11 cellular contexts compared by ENCODE assay signal in the genomic region with DNA sequence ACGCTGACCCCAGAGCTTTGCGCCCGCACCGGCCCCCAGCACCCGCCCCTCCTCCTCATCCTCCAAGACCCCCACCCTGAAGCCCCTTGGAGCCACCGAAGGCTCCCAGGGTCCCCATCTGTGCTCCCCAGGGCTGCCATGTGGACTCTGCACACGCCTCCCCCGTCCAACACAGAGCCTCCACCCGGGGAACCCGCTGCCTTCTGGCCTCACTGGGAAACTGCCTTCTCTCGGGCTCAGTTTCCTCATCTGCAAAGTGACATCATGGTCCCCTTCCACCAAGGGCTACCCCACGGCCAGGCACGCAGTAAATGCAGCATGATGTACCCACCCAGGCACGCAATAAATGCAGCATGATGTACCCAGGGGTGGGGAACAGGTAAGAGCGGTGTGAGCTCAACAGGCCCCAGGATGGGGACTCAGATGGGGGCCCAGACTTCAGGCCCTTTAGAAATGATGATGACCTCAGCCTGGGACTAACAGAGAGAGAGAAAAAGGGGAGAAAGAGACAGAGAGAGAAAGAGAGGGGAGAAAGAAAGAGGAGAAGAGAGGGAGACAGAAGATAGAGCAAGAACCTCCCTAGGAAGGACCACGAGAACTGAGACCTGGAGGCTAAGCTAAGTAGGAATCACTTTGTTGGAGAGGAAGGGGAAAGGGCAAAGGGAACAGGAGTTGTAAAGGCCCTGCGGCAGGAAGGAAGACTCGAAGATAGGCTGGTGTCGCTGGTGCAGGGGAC. TPM values are rescaled to one million over a fixed set of nuclear protein-coding genes. Genes with fewer than 3 reads are reported as not detected.
DNase-seq lines count a peak whose midpoint lies in the region; ATAC-seq and TF ChIP-seq lines count a peak whose summit lies in the region.
"Had no signal": no experiment of that assay in that cellular context is flagged by ENCODE, and none has a peak within 500 bp of the region (broad histone marks: within the 10 kb centered on the region; RNA-seq: fewer than 3 reads in every experiment).

No MANE protein-coding gene starts in this region.

- no peaks in the 10 kb centered on the region for H3K36me3 Mint-ChIP-seq in nephron (ENCODE audit: low read depth)
- H3K36me3 Mint-ChIP-seq: IgD-negative memory B cell had no signal

- peak overlapping the region; percentile 4 to 80 for H3K9ac ChIP-seq in duodenal mucosa (ENCODE audit: low read depth in 1 of 2, low read length in 2 of 2)
- H3K9ac ChIP-seq: BLaER1 treated with 17β-estradiol and CSF1 and Interleukin-3, amounts not matched to agents 10 nM and 100 nM had no signal

- H3K4me3 ChIP-seq in right atrium auricular region (no peak overlapping the region), duodenal mucosa (ENCODE audit: low read depth in 1 of 2, low read length in 2 of 2) (peak overlapping the region in 1 of 2 donors; percentile 26), uterus (no peak overlapping the region), MG63 (no peak overlapping the region)
- H3K4me3 ChIP-seq: BLaER1 treated with 17β-estradiol and CSF1 and Interleukin-3, amounts not matched to agents 10 nM and 100 nM had no signal

- intact Hi-C loops in left cardiac atrium (cut with DNase I) (no loop called here), uterus (cut with DNase I; ENCODE audit: low total_unique reads) (no loop called here)

- no peaks in the 10 kb centered on the region for H3K9me3 ChIP-seq in right atrium auricular region
- H3K9me3 ChIP-seq in duodenal mucosa (ENCODE audit: control insufficient read depth in 1 of 2, low read length in 2 of 2): no peaks in the 10 kb centered on the region
- no peaks in the 10 kb centered on the region for H3K9me3 ChIP-seq in uterus
- no peaks in the 10 kb centered on the region for H3K9me3 ChIP-seq in MG63
- H3K9me3 ChIP-seq: BLaER1 treated with 17β-estradiol and CSF1 and Interleukin-3, amounts not matched to agents 10 nM and 100 nM had no signal

- H3K27me3 ChIP-seq in right atrium auricular region (no peaks in the 10 kb centered on the region), duodenal mucosa (ENCODE audit: control insufficient read depth in 1 of 2, insufficient read depth in 2 of 2, low read length in 2 of 2) (no peaks in the 10 kb centered on the region), uterus (no peaks in the 10 kb centered on the region), MG63 (no peaks in the 10 kb centered on the region)

- H3K4me1 ChIP-seq in right atrium auricular region (peaks cover 0 to 72% of the 10 kb centered on the region in 2 donors), duodenal mucosa (ENCODE audit: control insufficient read depth in 1 of 2, insufficient read depth in 2 of 2, low read length in 2 of 2) (peaks cover 60 to 73% of the 10 kb centered on the region in 2 donors), uterus (peaks cover 7 to 16% of the 10 kb centered on the region in 2 donors)

- peaks cover 7% of the 10 kb centered on the region for H3K27me3 Mint-ChIP-seq in nephron (ENCODE audit: low read depth)
- H3K27me3 Mint-ChIP-seq: IgD-negative memory B cell had no signal

- H3K36me3 ChIP-seq in right atrium auricular region: no peaks in the 10 kb centered on the region
- no peaks in the 10 kb centered on the region for H3K36me3 ChIP-seq in duodenal mucosa (ENCODE audit: control insufficient read depth in 1 of 2, insufficient read depth in 2 of 2, low read length in 2 of 2)
- H3K36me3 ChIP-seq in uterus: no peaks in the 10 kb centered on the region
- no peaks in the 10 kb centered on the region; the same call in 1 of the 2 replicates for H3K36me3 ChIP-seq in MG63
- H3K36me3 ChIP-seq: BLaER1 treated with 17β-estradiol and CSF1 and Interleukin-3, amounts not matched to agents 10 nM and 100 nM had no signal

- DNase-seq in right atrium auricular region (ENCODE audit: low spot score) (no peak), left cardiac atrium (no peak), uterus (no peak), NCI-H2029 treated with DMSO at 0.1 percent for 48 hours (lab: John Stamatoyannopoulos, UW) (no peak), MG63 (no peak), GM20000 (ENCODE audit: low spot score) (no peak)
- DNase-seq: T-helper 9 cell had no signal

- H3K4me1 Mint-ChIP-seq in nephron: peaks cover 19% of the 10 kb centered on the region

- H3K9me3 Mint-ChIP-seq in nephron: no peaks in the 10 kb centered on the region
- H3K9me3 Mint-ChIP-seq: IgD-negative memory B cell had no signal

- H3K4me3 Mint-ChIP-seq in nephron: peak overlapping the region in 2 of 3 experiments; percentile 23 to 26

- TF ChIP-seq POLR2A in uterus (IDR thresholded peaks at IDR 0.05): no peak

- peak overlapping the region in 1 of 3 experiments; percentile 4 for H3K27ac Mint-ChIP-seq in nephron
- H3K27ac Mint-ChIP-seq: IgD-negative memory B cell had no signal

- no peak for ATAC-seq in left cardiac atrium

- H3K27ac ChIP-seq in right atrium auricular region (peak overlapping the region; percentile 79 to 82), duodenal mucosa (ENCODE audit: low read depth, low read length) (peak overlapping the region; percentile 96), uterus (peak overlapping the region; percentile 68 to 81)
- H3K27ac ChIP-seq: BLaER1 treated with 17β-estradiol and CSF1 and Interleukin-3, amounts not matched to agents 10 nM and 100 nM had no signal

- TF ChIP-seq CTCF in right atrium auricular region (IDR thresholded peaks at IDR 0.05) (no peak), nephron (IDR thresholded peaks at IDR 0.05; ENCODE audit: unreplicated experiment in 3 of 3) (no peak), uterus (IDR thresholded peaks at IDR 0.05) (no peak), GM20000 (IDR thresholded peaks at IDR 0.05; ENCODE audit: extremely low read depth, missing control alignments) (no peak)

RNA-seq across cellular contexts. Expression of gene MICALL2, which starts 2.5 kb away (rescaled TPM):
- total RNA-seq in right atrium auricular region: 1 to 10 TPM; 3.6 to 9.4 TPM
- 10 to 100 TPM in 1 of 2 donors, 1 to 10 TPM in 1; 9.9 to 21.8 TPM for total RNA-seq in left cardiac atrium
- 10 to 100 TPM in 2 of 4 donors, 1 to 10 TPM in 2; 1.8 to 19.7 (median 12.6) TPM for total RNA-seq in uterus
- total RNA-seq in MG63 (2014; rRNA removed; shearing (Covaris generic); ENCODE audit: low replicate concordance): 7.9 and 13.5 TPM in 2 replicates

RNA-seq across cellular contexts. Expression of gene INTS1, which starts 42.4 kb away (rescaled TPM):
- 10 to 100 TPM; 29.0 to 47.0 TPM for total RNA-seq in right atrium auricular region
- 10 to 100 TPM; 26.9 to 42.4 TPM for total RNA-seq in left cardiac atrium
- 10 to 100 TPM in 3 of 4 donors, 1 to 10 TPM in 1; 8.2 to 68.9 (median 30.3) TPM for total RNA-seq in uterus
- total RNA-seq in MG63 (2014; rRNA removed; shearing (Covaris generic); ENCODE audit: low replicate concordance): 34.2 and 48.6 TPM in 2 replicates
